ENCODE assay signal across 2 cellular contexts in genomic region chr20:50271674-50272412, GRCh38.
TF ChIP-seq lines count a peak whose summit lies in the region.

No MANE protein-coding gene starts in this region.

TF ChIP-seq in K562, 482 proteins besides CTCF, POLR2A, EP300 and RAD21:
- TF ChIP-seq BRD9 (IDR thresholded peaks at IDR 0.05; ENCODE audit: low read depth, partially characterized antibody) (no peak), E2F5 (CRISPR knock-in tag; IDR thresholded peaks at IDR 0.05) (no peak), RBM25 (IDR thresholded peaks at IDR 0.05; ENCODE audit: low read depth, low read length, severe bottlenecking) (peak; percentile 7)
TF ChIP-seq in K562: peak in this region for 1.

TF ChIP-seq in HepG2, 621 proteins besides CTCF, POLR2A, EP300 and RAD21 (continues in another document):
- TF ChIP-seq FOXO1 (CRISPR knock-in tag; IDR thresholded peaks at IDR 0.05) (0 out of 2 replicates have a peak, but pooled peaks have one; percentile 3), NPAS2 (CRISPR knock-in tag; IDR thresholded peaks at IDR 0.05; ENCODE audit: borderline replicate concordance) (no peak), ZNF30 (CRISPR knock-in tag; IDR thresholded peaks at IDR 0.05) (no peak), SOX5 (CRISPR knock-in tag; IDR thresholded peaks at IDR 0.05; ENCODE audit: borderline replicate concordance) (no peak), ZNF567 (CRISPR knock-in tag; IDR thresholded peaks at IDR 0.05; ENCODE audit: borderline replicate concordance) (no peak), ATAD3A (CRISPR knock-in tag; IDR thresholded peaks at IDR 0.05) (no peak), MNT (IDR thresholded peaks at IDR 0.05) (peak; percentile 33; the same call in 1 of the 2 replicates), ZNF687 (CRISPR knock-in tag; IDR thresholded peaks at IDR 0.05) (peak; percentile 40), NFRKB (IDR thresholded peaks at IDR 0.05) (no peak), ZFP37 (CRISPR knock-in tag; IDR thresholded peaks at IDR 0.05; ENCODE audit: borderline replicate concordance) (no peak), MXD1 (CRISPR knock-in tag; IDR thresholded peaks at IDR 0.05) (0 out of 2 replicates have a peak, but pooled peaks have one; percentile 22), ZMYM3 (CRISPR knock-in tag; IDR thresholded peaks at IDR 0.05) (0 out of 2 replicates have a peak, but pooled peaks have one; percentile 25), ZNF350 (CRISPR knock-in tag; IDR thresholded peaks at IDR 0.05; ENCODE audit: borderline replicate concordance, low read depth) (no peak), ZNF280B (CRISPR knock-in tag; IDR thresholded peaks at IDR 0.05; ENCODE audit: borderline replicate concordance) (no peak), TRIM24 (CRISPR knock-in tag; IDR thresholded peaks at IDR 0.05) (0 out of 2 replicates have a peak, but pooled peaks have one; percentile 13), ZNF616 (CRISPR knock-in tag; IDR thresholded peaks at IDR 0.05; ENCODE audit: low read depth) (no peak), ZNF816 (CRISPR knock-in tag; IDR thresholded peaks at IDR 0.05; ENCODE audit: borderline replicate concordance) (no peak), ZNF510 (CRISPR knock-in tag; IDR thresholded peaks at IDR 0.05; ENCODE audit: low read depth) (no peak), IRF2 (CRISPR knock-in tag; IDR thresholded peaks at IDR 0.05) (0 out of 2 replicates have a peak, but pooled peaks have one; percentile 3), SYNCRIP (IDR thresholded peaks at IDR 0.05; ENCODE audit: insufficient read depth, low read depth, low read length) (no peak), HOXA9 (CRISPR knock-in tag; IDR thresholded peaks at IDR 0.05; ENCODE audit: borderline replicate concordance) (no peak), MYC (CRISPR knock-in tag; IDR thresholded peaks at IDR 0.05; ENCODE audit: borderline replicate concordance) (peak; percentile 46; the same call in 1 of the 2 replicates), SIN3B (IDR thresholded peaks at IDR 0.05; ENCODE audit: low read length) (no peak), NFE2L1 (CRISPR knock-in tag; IDR thresholded peaks at IDR 0.05; ENCODE audit: borderline replicate concordance) (no peak), ZBTB44 (CRISPR knock-in tag; IDR thresholded peaks at IDR 0.05) (0 out of 2 replicates have a peak, but pooled peaks have one; percentile 7), ZNF253 (CRISPR knock-in tag; IDR thresholded peaks at IDR 0.05; ENCODE audit: borderline replicate concordance) (no peak), MAZ (IDR thresholded peaks at IDR 0.05; ENCODE audit: borderline replicate concordance, low read depth, low read length) (no peak), MAZ (CRISPR knock-in tag; IDR thresholded peaks at IDR 0.05; ENCODE audit: low read depth) (no peak), SMARCE1 (IDR thresholded peaks at IDR 0.05; ENCODE audit: borderline replicate concordance) (no peak), ZNF18 (CRISPR knock-in tag; IDR thresholded peaks at IDR 0.05; ENCODE audit: insufficient replicate concordance) (no peak), E2F1 (CRISPR knock-in tag; IDR thresholded peaks at IDR 0.05) (no peak), TRAFD1 (CRISPR knock-in tag; IDR thresholded peaks at IDR 0.05; ENCODE audit: borderline replicate concordance) (peak; percentile 4; the same call in 1 of the 2 replicates), HES4 (CRISPR knock-in tag; IDR thresholded peaks at IDR 0.05; ENCODE audit: borderline replicate concordance) (no peak), BCL6 (CRISPR knock-in tag; IDR thresholded peaks at IDR 0.05) (no peak), ZNF552 (CRISPR knock-in tag; IDR thresholded peaks at IDR 0.05; ENCODE audit: borderline replicate concordance) (no peak), ZNF720 (CRISPR knock-in tag; IDR thresholded peaks at IDR 0.05) (no peak), ZNF768 (CRISPR knock-in tag; IDR thresholded peaks at IDR 0.05) (no peak), SMAD1 (CRISPR knock-in tag; IDR thresholded peaks at IDR 0.05; ENCODE audit: borderline replicate concordance, low read depth) (no peak), ZEB1 (IDR thresholded peaks at IDR 0.05; ENCODE audit: insufficient replicate concordance, low read depth) (no peak), ZNF432 (CRISPR knock-in tag; IDR thresholded peaks at IDR 0.05; ENCODE audit: borderline replicate concordance) (no peak), GPBP1L1 (CRISPR knock-in tag; IDR thresholded peaks at IDR 0.05) (no peak), ZFP41 (CRISPR knock-in tag; IDR thresholded peaks at IDR 0.05; ENCODE audit: borderline replicate concordance) (no peak), ZSCAN25 (CRISPR knock-in tag; IDR thresholded peaks at IDR 0.05) (no peak), GZF1 (CRISPR knock-in tag; IDR thresholded peaks at IDR 0.05) (no peak), ZSCAN30 (CRISPR knock-in tag; IDR thresholded peaks at IDR 0.05) (no peak), ZNF629 (CRISPR knock-in tag; conservative IDR thresholded peaks at IDR 0.05) (peak; percentile 73), ZFP91 (CRISPR knock-in tag; IDR thresholded peaks at IDR 0.05; ENCODE audit: borderline replicate concordance) (0 out of 2 replicates have a peak, but pooled peaks have one; percentile 16), RFX3 (CRISPR knock-in tag; IDR thresholded peaks at IDR 0.05) (no peak), ZNF451 (CRISPR knock-in tag; IDR thresholded peaks at IDR 0.05) (no peak), GLI4 (CRISPR knock-in tag; IDR thresholded peaks at IDR 0.05; ENCODE audit: borderline replicate concordance) (no peak)
